7 cellular contexts compared by ENCODE assay signal in genomic region chr11:122984186-122985011, GRCh38.
DNase-seq lines count a peak whose midpoint lies in the region; ATAC-seq and TF ChIP-seq lines count a peak whose summit lies in the region.

No MANE protein-coding gene starts in this region.

- peaks cover 99% of the 10 kb centered on the region for H3K27me3 Mint-ChIP-seq in nephron progenitor cell (ENCODE audit: low read depth, poor library complexity)

- H3K4me3 ChIP-seq in GM12875 (ENCODE audit: low read depth, low read length): peak overlapping the region; percentile 38
- H3K4me3 ChIP-seq in epithelial cell of esophagus (ENCODE audit: low read length): peak overlapping the region; percentile 21

- DNase-seq in NCI-H774 (lab: John Stamatoyannopoulos, UW) (peak; percentile 45), epithelial cell of esophagus (ENCODE audit: low read depth) (no peak), nephron progenitor cell (peak; percentile 49), SHP77 (lab: John Stamatoyannopoulos, UW) (no peak)

- peaks cover 7% of the 10 kb centered on the region for H3K4me1 Mint-ChIP-seq in nephron progenitor cell

- H3K36me3 Mint-ChIP-seq in nephron progenitor cell (ENCODE audit: low read depth): no peaks in the 10 kb centered on the region

- no peak overlapping the region for H3K27ac Mint-ChIP-seq in nephron progenitor cell

- peak overlapping the region; percentile 85 for H3K4me3 Mint-ChIP-seq in nephron progenitor cell

- no peaks in the 10 kb centered on the region for H3K9me3 Mint-ChIP-seq in nephron progenitor cell

- ATAC-seq in HG02759 (IDR thresholded peaks at IDR 0.05; ENCODE audit: unreplicated experiment) (no peak), HG02763 (IDR thresholded peaks at IDR 0.05; ENCODE audit: unreplicated experiment) (no peak)

- TF ChIP-seq CTCF in GM12875 (IDR thresholded peaks at IDR 0.05; ENCODE audit: borderline replicate concordance, insufficient read depth, low read depth, low read length): no peak
- no peak for TF ChIP-seq CTCF in epithelial cell of esophagus (IDR thresholded peaks at IDR 0.05; ENCODE audit: insufficient read depth, low read depth, low read length, missing control alignments)
- no peak for TF ChIP-seq CTCF in nephron progenitor cell (IDR thresholded peaks at IDR 0.05)

Comparison
In these comparisons a context has a peak if more than half of its experiments do, and no peak if none do; other contexts are left out.
1. DNase-seq: peak in NCI-H774 (single experiment) and nephron progenitor cell (single experiment); none in epithelial cell of esophagus (single experiment) and SHP77 (0 of 2).